ENCODE assay signal across 1 cellular context in genomic region chr17:65963179-65963578, GRCh38.
TF ChIP-seq lines count a peak whose summit lies in the region.

No MANE protein-coding gene starts in this region.

TF ChIP-seq in HepG2, 621 proteins besides CTCF, POLR2A, EP300 and RAD21 (continued from another document):
- TF ChIP-seq ZNF281 (CRISPR knock-in tag; IDR thresholded peaks at IDR 0.05; ENCODE audit: borderline replicate concordance): no peak
